14 cellular contexts compared by ENCODE assay signal in genomic region chr1:159723188-159723587, GRCh38. TPM values are rescaled to one million over a fixed set of nuclear protein-coding genes. Genes with fewer than 3 reads are reported as not detected.
"Had no signal": no experiment of that assay in that cellular context is flagged by ENCODE, and none has a peak within 500 bp of the region (broad histone marks: within the 10 kb centered on the region; RNA-seq: fewer than 3 reads in every experiment).

No MANE protein-coding gene starts in this region.

RNA-seq across cellular contexts. Expression of gene CRP, which starts 8.8 kb away (rescaled TPM):
- total RNA-seq: kidney epithelial cell; left ventricle myocardium inferior; mesenteric fat pad; myocyte; naive thymus-derived CD4-positive, alpha-beta T cell; natural killer cell treated with Interleukin-12 subunit alpha and Interleukin-12 subunit beta and Interleukin-15 and Interleukin-18, amount 100 ng/mL, for 72 hours; progenitor cell of endocrine pancreas; renal cortical epithelial cell; right atrium auricular region; skeletal muscle tissue; smooth muscle cell; temporal lobe; tibial nerve had no signal
- polyA plus RNA-seq: naive thymus-derived CD4-positive, alpha-beta T cell; ovary; smooth muscle cell had no signal
